Comparison of ENCODE assay signal across 9 cellular contexts in the genomic region with DNA sequence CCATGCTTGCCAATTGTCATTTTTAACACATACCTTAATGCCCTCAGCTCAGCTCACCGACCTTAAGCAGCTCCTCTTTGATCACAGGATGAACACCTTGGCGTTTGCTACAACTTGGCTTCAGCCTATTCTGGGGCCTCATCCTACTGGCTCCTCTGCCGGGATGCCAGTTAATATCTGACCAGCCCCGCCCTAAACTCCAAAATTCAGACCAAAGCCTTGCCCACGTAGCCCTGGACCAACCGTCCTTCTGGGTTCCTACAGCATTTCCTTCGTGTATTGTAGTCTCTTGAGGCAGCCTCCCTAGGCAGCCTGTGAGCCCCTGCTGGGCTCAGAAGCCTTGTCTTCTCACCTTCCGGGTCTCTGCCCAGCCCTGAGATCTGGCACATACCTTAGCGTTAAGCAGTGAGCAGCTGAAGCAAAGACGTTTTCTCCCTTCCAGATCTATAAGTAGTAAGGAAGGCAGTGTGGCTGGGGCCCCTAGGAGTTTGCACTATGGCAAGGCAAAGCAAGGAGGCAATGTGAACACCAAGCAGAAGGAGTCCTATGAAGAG. TPM values are rescaled to one million over a fixed set of nuclear protein-coding genes. Genes with fewer than 3 reads are reported as not detected.
DNase-seq lines count a peak whose midpoint lies in the region; ATAC-seq and TF ChIP-seq lines count a peak whose summit lies in the region.
"Had no signal": no experiment of that assay in that cellular context is flagged by ENCODE, and none has a peak within 500 bp of the region (broad histone marks: within the 10 kb centered on the region; RNA-seq: fewer than 3 reads in every experiment).

No MANE protein-coding gene starts in this region.

- TF ChIP-seq RAD21 in neural cell (conservative IDR thresholded peaks at IDR 0.05): no peak

- no peak for TF ChIP-seq EP300 in neural cell (conservative IDR thresholded peaks at IDR 0.05; ENCODE audit: poor library complexity, severe bottlenecking)

- H3F3A ChIP-seq in OCI-LY1 (ENCODE audit: insufficient read depth, low read length) (peaks cover 8% of the 10 kb centered on the region; the same call in 1 of the 2 replicates), neural cell (ENCODE audit: insufficient read depth, low read length, poor library complexity, severe bottlenecking) (peaks cover 7% of the 10 kb centered on the region)

- H4K20me1 ChIP-seq in OCI-LY1 (ENCODE audit: insufficient read depth, low read length) (no peaks in the 10 kb centered on the region), neural cell (ENCODE audit: insufficient read depth) (no peaks in the 10 kb centered on the region)

- peak overlapping the region; percentile 98 for H3K9ac ChIP-seq in OCI-LY1 (ENCODE audit: low read length)
- H3K9ac ChIP-seq in neural cell (ENCODE audit: low read length): peak overlapping the region; percentile 94

- H2AFZ ChIP-seq in OCI-LY1 (ENCODE audit: low read length): no peak overlapping the region
- H2AFZ ChIP-seq in neural cell (ENCODE audit: low read depth, low read length): peak overlapping the region; percentile 93

- peaks cover 49% of the 10 kb centered on the region for H3K4me1 ChIP-seq in OCI-LY1 (ENCODE audit: insufficient read depth, low read length, severe bottlenecking)

- no peak for ATAC-seq in activated CD4-positive, CD25-positive, alpha-beta regulatory T cell treated with anti-CD3 and anti-CD28 coated beads, Interleukin-2, amount 50 U/mL, for 24 hours
- ATAC-seq in HG02938 (IDR thresholded peaks at IDR 0.05; ENCODE audit: unreplicated experiment): no peak
- ATAC-seq in HG03139 (IDR thresholded peaks at IDR 0.05; ENCODE audit: unreplicated experiment): no peak

- H3K9me3 ChIP-seq in AG04450 (ENCODE audit: control insufficient read depth, insufficient read depth, low read length) (no peaks in the 10 kb centered on the region), OCI-LY1 (ENCODE audit: low read length) (no peaks in the 10 kb centered on the region), neural cell (ENCODE audit: low read length) (no peaks in the 10 kb centered on the region)

- H3K27ac ChIP-seq in AG04450 (ENCODE audit: low read depth, low read length) (no peak overlapping the region), OCI-LY1 (ENCODE audit: low read depth, low read length, poor library complexity, severe bottlenecking) (peak overlapping the region; percentile 100), epithelial cell of prostate (peak overlapping the region; percentile 44), neural cell (ENCODE audit: low read length) (peak overlapping the region; percentile 97)

- H3K27me3 ChIP-seq in AG04450 (ENCODE audit: control insufficient read depth, insufficient read depth, low read length) (peaks cover 21% of the 10 kb centered on the region), OCI-LY1 (ENCODE audit: insufficient read depth, low read length) (no peaks in the 10 kb centered on the region), neural cell (ENCODE audit: insufficient read depth, low read depth, low read length) (no peaks in the 10 kb centered on the region)

- H3K9me2 ChIP-seq in OCI-LY1 (ENCODE audit: low read depth, low read length): no peaks in the 10 kb centered on the region
- H3K9me2 ChIP-seq in neural cell (ENCODE audit: insufficient read depth, low read length): no peaks in the 10 kb centered on the region

- H3K4me2 ChIP-seq in OCI-LY1 (ENCODE audit: low read length) (peak overlapping the region; percentile 92), neural cell (ENCODE audit: low read length) (peak overlapping the region; percentile 36)

- H3K79me2 ChIP-seq in OCI-LY1 (ENCODE audit: insufficient read depth, low read length) (peaks cover 6% of the 10 kb centered on the region; the same call in 1 of the 2 replicates), neural cell (replicated peaks; ENCODE audit: insufficient read depth, low read length) (no peaks in the 10 kb centered on the region)

- CTCF ChIA-PET in AG04450 (lab: Charles Lee): interaction anchor here (1.3 to 1.5 kb wide), 2 partner anchors 318 to 325 kb away, joined by 7 to 9 read pairs; no protein-coding TSS in a partner anchor

- no peaks in the 10 kb centered on the region; the same call in none of the 2 replicates for H3K36me3 ChIP-seq in OCI-LY1 (ENCODE audit: insufficient read depth, low read length)
- no peaks in the 10 kb centered on the region for H3K36me3 ChIP-seq in neural cell (ENCODE audit: insufficient read depth, low read length)

- DNase-seq in AG04450 (ENCODE audit: low read depth, low spot score) (no peak), epithelial cell of prostate (ENCODE audit: low read depth, low spot score) (no peak), NCI-H2081 treated with DMSO at 0.1 percent for 48 hours (lab: John Stamatoyannopoulos, UW) (no peak)
- DNase-seq: DND-41 had no signal

- H3K4me3 ChIP-seq in AG04450 (ENCODE audit: low read depth, low read length) (peak overlapping the region; percentile 75), OCI-LY1 (ENCODE audit: low read depth, low read length, poor library complexity, severe bottlenecking) (peak overlapping the region; percentile 91), neural cell (ENCODE audit: low read length) (peak overlapping the region; percentile 90)

- POLR2A ChIA-PET in AG04450 (lab: Yijun Ruan, JAX): no interaction called here

- TF ChIP-seq CTCF in AG04450 (IDR thresholded peaks at IDR 0.05; ENCODE audit: low read depth, low read length) (no peak), OCI-LY1 (IDR thresholded peaks at IDR 0.05; ENCODE audit: low read length) (no peak), neural cell (IDR thresholded peaks at IDR 0.05; ENCODE audit: poor library complexity, severe bottlenecking) (no peak)

TF ChIP-seq in neural cell, 6 proteins besides CTCF, POLR2A, EP300 and RAD21:
- TF ChIP-seq EZH2 (IDR thresholded peaks at IDR 0.05; ENCODE audit: borderline replicate concordance, insufficient read depth, low read length, poor library complexity, severe bottlenecking): no peak
- TF ChIP-seq, protein P1, sequence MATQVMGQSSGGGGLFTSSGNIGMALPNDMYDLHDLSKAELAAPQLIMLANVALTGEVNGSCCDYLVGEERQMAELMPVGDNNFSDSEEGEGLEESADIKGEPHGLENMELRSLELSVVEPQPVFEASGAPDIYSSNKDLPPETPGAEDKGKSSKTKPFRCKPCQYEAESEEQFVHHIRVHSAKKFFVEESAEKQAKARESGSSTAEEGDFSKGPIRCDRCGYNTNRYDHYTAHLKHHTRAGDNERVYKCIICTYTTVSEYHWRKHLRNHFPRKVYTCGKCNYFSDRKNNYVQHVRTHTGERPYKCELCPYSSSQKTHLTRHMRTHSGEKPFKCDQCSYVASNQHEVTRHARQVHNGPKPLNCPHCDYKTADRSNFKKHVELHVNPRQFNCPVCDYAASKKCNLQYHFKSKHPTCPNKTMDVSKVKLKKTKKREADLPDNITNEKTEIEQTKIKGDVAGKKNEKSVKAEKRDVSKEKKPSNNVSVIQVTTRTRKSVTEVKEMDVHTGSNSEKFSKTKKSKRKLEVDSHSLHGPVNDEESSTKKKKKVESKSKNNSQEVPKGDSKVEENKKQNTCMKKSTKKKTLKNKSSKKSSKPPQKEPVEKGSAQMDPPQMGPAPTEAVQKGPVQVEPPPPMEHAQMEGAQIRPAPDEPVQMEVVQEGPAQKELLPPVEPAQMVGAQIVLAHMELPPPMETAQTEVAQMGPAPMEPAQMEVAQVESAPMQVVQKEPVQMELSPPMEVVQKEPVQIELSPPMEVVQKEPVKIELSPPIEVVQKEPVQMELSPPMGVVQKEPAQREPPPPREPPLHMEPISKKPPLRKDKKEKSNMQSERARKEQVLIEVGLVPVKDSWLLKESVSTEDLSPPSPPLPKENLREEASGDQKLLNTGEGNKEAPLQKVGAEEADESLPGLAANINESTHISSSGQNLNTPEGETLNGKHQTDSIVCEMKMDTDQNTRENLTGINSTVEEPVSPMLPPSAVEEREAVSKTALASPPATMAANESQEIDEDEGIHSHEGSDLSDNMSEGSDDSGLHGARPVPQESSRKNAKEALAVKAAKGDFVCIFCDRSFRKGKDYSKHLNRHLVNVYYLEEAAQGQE (IDR thresholded peaks at IDR 0.05; ENCODE audit: borderline replicate concordance): no peak
- no peak for TF ChIP-seq MXI1 (conservative IDR thresholded peaks at IDR 0.05; ENCODE audit: poor library complexity, severe bottlenecking)
- no peak for TF ChIP-seq TAF1 (IDR thresholded peaks at IDR 0.05; ENCODE audit: low read depth)
- TF ChIP-seq POLR2AphosphoS5 (IDR thresholded peaks at IDR 0.05): no peak
- TF ChIP-seq SMC3 (conservative IDR thresholded peaks at IDR 0.05; ENCODE audit: poor library complexity): no peak

RNA-seq across cellular contexts. Expression of a gene that starts 0.8 kb away (rescaled TPM):
- polyA plus RNA-seq in AG04450 (2011; rRNA removed) (0.11 and 0.12 TPM in 2 replicates), neural cell (0.51 and 3.2 TPM in 2 replicates)
- 0.23 and 0.26 TPM in 2 replicates for polyA minus RNA-seq in AG04450 (2011; rRNA and poly(A)+ RNA removed)
- polyA minus RNA-seq in neural cell: 1.5 TPM in 2 replicates
